9 cellular contexts compared by ENCODE assay signal in genomic region chr5:12896086-12896485, GRCh38.
"Had no signal": no experiment of that assay in that cellular context is flagged by ENCODE, and none has a peak within 500 bp of the region (broad histone marks: within the 10 kb centered on the region; RNA-seq: fewer than 3 reads in every experiment).

No MANE protein-coding gene starts in this region.

- DNase-seq: IMR-90, KBM-7, KG1 had no signal

- H3K27ac ChIP-seq: HL-60, KMS-11 had no signal

- H3K4me1 Mint-ChIP-seq: IgD-negative memory B cell had no signal

- H3K9ac ChIP-seq: KMS-11 had no signal

- H3K27ac Mint-ChIP-seq: IgD-negative memory B cell had no signal

- H3K27me3 Mint-ChIP-seq: IgD-negative memory B cell had no signal

- H3K4me3 ChIP-seq: K562 had no signal

- H3K4me2 ChIP-seq: KMS-11 had no signal

- H3K4me3 Mint-ChIP-seq: IgD-negative memory B cell had no signal

- FAIRE-seq: HepG2, HTR-8/SVneo had no signal
